Comparison of ENCODE assay signal across 8 cellular contexts in the genomic region with DNA sequence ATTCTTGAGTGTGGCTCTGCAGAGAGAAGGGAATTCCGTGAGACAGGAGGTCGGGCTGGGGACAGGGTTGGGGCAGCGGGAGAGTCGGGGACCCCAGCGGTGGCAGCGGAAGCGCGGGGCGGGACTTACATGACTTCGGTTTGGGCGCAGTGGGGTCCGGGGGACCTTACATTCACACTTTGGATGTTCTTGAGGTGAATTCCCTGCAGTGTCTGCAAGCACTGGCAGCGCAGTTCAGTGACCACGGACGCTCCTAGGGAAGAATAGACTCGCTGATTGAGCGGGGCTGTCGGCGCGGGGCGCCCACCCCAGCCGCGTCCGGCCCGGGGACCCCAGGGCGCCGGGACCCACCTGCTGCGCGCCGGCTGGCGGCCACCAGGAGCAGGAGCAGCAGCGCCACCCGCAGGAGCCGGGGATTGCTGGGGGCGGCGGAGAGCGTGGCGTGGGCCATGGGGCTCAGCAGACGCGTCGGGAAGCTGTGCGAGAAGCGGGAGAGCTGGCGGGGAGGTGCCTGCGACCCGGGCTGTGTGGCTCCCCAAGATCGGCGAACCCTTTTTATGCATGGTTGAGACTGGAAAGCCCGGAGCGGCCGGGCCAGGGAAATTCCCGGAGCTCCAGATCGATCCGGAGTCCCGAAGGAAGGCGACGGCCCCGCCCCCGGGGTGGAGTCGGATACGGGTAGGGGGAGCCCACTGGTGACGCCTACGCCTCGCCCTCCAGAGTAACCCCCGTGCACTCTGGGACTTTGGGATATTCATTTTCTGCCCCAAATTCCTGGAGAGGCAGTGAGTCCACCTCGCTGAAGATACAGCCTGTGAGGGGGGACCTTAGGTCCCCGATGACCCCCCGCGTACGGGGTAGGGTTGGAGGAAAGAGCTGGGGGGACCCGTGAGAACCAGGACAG. TPM values are rescaled to one million over a fixed set of nuclear protein-coding genes. Genes with fewer than 3 reads are reported as not detected.
A peak's percentile ranks its signal among the peaks of the same experiment; 100 is the strongest.
DNase-seq lines count a peak whose midpoint lies in the region; ATAC-seq and TF ChIP-seq lines count a peak whose summit lies in the region.

TSS of gene CXCL3 (minus strand) at position 529 of the 904 bp plus-strand sequence. CDS start at position 451, 78 bp downstream.

- H3K36me3 Mint-ChIP-seq in natural killer cell = no peaks in the 10 kb centered on the region

- no peaks in the 10 kb centered on the region for H3K9me3 Mint-ChIP-seq in natural killer cell

- H3K4me1 Mint-ChIP-seq in natural killer cell = peaks cover 16% of the 10 kb centered on the region in 2 donors

- peak; percentile 73 for DNase-seq in DMS53 (lab: John Stamatoyannopoulos, UW)
- no peak for DNase-seq in DMS53 treated with DMSO at 0.1 percent for 48 hours (lab: John Stamatoyannopoulos, UW; ENCODE audit: unreplicated experiment)
- peak; percentile 84 for DNase-seq in LHCN-M2 (ENCODE audit: low read depth)
- peak; percentile 27 to 31 for DNase-seq in activated T-cell treated with anti-CD3 and anti-CD28 coated beads, Interleukin-2, amount 50 U/mL, for 48 hours
- DNase-seq in foreskin melanocyte = peak; percentile 43
- no peak for DNase-seq in natural killer cell

- no peak for TF ChIP-seq CTCF in natural killer cell (IDR thresholded peaks at IDR 0.05)

- ATAC-seq in GM21515 (IDR thresholded peaks at IDR 0.05; ENCODE audit: unreplicated experiment) (peak; percentile 55), natural killer cell (peak; percentile 52 to 60 (median 54)), HG02970 (IDR thresholded peaks at IDR 0.05; ENCODE audit: low FRiP score, unreplicated experiment) (no peak)

- intact Hi-C loops in natural killer cell (cut with micrococcal nuclease) = no loop called here

- H3K27ac Mint-ChIP-seq in natural killer cell = no peak within 1 kb of the TSS

- H3K4me3 Mint-ChIP-seq in natural killer cell = peak within 1 kb of the TSS; percentile 77

- H3K27me3 Mint-ChIP-seq in natural killer cell (ENCODE audit: low read depth in 2 of 2) = peaks cover 22 to 42% of the 10 kb centered on the region in 2 donors

RNA-seq across cellular contexts. Expression of gene CXCL3, which starts in this region (rescaled TPM):
- 8.7 and 16.0 TPM in 2 replicates for total RNA-seq in LHCN-M2 (2014; rRNA removed)
- polyA plus RNA-seq in LHCN-M2 (2012) = 4.1 TPM
- 1 to 10 TPM; 1.1 to 6.6 (median 3.5) TPM for total RNA-seq in natural killer cell

Comparison
In these comparisons a context has a peak if more than half of its experiments do, and no peak if none do; other contexts are left out.
1. DNase-seq: peak in DMS53 (single experiment), LHCN-M2 (single experiment), activated T-cell treated with anti-CD3 and anti-CD28 coated beads, Interleukin-2, amount 50 U/mL, for 48 hours (2 of 2) and foreskin melanocyte (single experiment); none in DMS53 treated with DMSO at 0.1 percent for 48 hours (single experiment) and natural killer cell (single experiment).